In the genomic region with DNA sequence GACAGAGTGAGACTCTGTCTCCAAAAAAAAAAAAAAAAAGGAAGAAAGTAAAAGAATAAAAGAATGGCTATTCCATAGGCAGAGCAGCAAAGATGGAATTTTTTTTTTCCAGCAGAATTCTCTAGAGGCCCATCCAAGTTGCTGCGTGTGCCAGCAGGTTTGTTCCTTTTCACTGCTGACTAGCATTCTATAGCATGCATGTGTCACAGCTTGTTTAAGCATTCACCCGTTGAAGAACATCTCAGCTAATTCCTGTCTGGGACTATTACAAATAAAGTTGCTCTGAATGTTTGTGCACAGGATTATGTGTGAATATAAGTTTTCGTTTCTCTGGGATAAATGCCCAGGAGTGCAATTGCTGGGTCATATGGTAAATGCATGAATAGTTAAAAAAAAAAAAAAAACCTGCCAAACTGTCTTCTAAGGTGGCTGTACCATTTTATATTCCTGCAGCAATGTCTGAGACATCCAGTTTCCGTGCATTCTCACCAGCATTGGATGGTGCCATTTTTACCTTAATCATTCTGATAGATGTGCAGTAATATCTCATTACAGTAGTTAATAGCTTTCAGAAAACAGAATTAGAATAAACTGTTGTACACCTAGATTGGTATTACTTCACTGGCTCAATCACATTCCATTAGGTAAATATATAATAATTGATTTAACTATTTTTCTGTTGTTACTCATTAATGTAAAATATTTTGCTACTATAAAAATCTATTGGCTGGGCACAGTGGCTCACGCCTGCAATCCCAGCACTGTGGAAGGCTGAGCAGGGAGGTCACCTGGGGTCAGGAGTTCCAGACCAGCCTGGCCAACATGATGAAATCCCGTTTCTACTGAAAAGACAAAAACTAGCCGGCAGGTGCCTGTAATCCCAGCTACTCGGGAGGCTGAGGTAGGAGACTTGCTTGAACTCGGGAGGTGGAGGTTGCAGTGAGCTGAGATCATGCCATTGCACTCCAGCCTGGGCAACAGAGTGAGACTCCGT, we compare ENCODE assay signal across 1 cellular context.
A peak's percentile ranks its signal among the peaks of the same experiment; 100 is the strongest.
TF ChIP-seq lines count a peak whose summit lies in the region.

No MANE protein-coding gene starts in this region.

TF ChIP-seq in H1, 55 proteins besides CTCF, POLR2A, EP300 and RAD21:
- TF ChIP-seq CHD7 (IDR thresholded peaks at IDR 0.05; ENCODE audit: insufficient replicate concordance, low read length) (peak; percentile 93), ASH2L (IDR thresholded peaks at IDR 0.05; ENCODE audit: low read length) (no peak), CHD2 (IDR thresholded peaks at IDR 0.05; ENCODE audit: low read length) (no peak)
